In the genomic region with DNA sequence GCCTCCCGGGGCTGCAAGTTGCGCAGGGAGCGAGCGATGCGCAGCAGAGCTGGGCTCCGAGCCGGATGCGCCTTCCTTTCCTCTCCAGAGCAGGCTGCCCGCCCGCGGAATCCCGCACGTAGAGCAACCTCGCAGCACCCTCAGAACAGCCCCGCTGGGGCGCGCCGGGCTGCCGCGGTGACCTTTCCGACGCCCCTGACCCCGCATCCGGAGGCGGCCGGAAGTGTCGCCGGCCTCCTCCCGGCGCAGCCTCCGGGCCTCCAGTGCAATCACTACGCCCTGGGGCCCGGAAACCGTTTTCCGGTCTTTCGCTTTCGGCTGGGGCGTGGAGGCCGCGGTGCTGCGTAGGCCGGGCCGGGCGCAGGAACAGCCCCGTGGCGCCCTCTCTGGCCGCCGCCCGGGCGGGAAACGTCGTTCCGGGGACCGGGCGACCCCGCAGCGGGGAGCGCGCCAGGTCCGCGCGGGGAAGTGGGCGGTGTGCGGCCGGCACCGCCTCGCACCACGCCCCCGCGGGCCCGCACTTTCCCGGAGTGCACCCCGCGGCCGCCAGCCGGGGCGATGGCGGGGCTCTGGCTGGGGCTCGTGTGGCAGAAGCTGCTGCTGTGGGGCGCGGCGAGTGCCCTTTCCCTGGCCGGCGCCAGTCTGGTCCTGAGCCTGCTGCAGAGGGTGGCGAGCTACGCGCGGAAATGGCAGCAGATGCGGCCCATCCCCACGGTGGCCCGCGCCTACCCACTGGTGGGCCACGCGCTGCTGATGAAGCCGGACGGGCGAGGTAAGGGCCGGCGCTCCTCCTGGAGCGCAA, we compare ENCODE assay signal across 8 cellular contexts. TPM values are rescaled to one million over a fixed set of nuclear protein-coding genes. Genes with fewer than 3 reads are reported as not detected.
A peak's percentile ranks its signal among the peaks of the same experiment; 100 is the strongest.
DNase-seq lines count a peak whose midpoint lies in the region; ATAC-seq and TF ChIP-seq lines count a peak whose summit lies in the region.

Gene CYP4V2, plus strand, starts transcription at position 302 of the 802 bp plus-strand sequence. Its CDS starts 257 bp downstream, at position 559.

- CTCF ChIA-PET in Caco-2 (lab: Charles Lee) = interaction anchor here (0.6 to 1.6 kb wide), 2 partner anchors 124 to 579 kb away, joined by 3 to 4 read pairs; no protein-coding TSS in a partner anchor

- no TSS peak for BruUV-seq in Caco-2 (replicated peaks; lab: Mats Ljungman, UMichigan)

- H3K36me3 ChIP-seq in Caco-2 (ENCODE audit: control insufficient read depth, insufficient read depth, low read length) (no peaks in the 10 kb centered on the region), stomach (peaks cover 0 to 22% (median 17%) of the 10 kb centered on the region in 4 donors)

- peak within 1 kb of the TSS; percentile 80 for H3K4me3 Mint-ChIP-seq in Caco-2 (ENCODE audit: unreplicated experiment)
- H3K4me3 Mint-ChIP-seq in activated T-helper 2 cell treated with anti-CD3 and anti-CD28 coated beads, Interferon-gamma antibody, Interleukin-2, Interleukin-4, amounts not matched to agents 10 μg/mL and 5 μg/mL and 100 μg/mL, durations not matched to agents 14 hours and 24 hours and 36 hours (ENCODE audit: low read depth) = peak within 1 kb of the TSS; percentile 93
- peak within 1 kb of the TSS; percentile 95 for H3K4me3 Mint-ChIP-seq in nephron progenitor cell

- H3K36me3 Mint-ChIP-seq in Caco-2 (ENCODE audit: insufficient read depth, unreplicated experiment) (no peaks in the 10 kb centered on the region), nephron progenitor cell (ENCODE audit: low read depth) (peaks cover 18% of the 10 kb centered on the region)
- peaks cover 11% of the 10 kb centered on the region for H3K36me3 Mint-ChIP-seq in activated T-helper 2 cell treated with anti-CD3 and anti-CD28 coated beads, Interferon-gamma antibody, Interleukin-2, Interleukin-4, amounts not matched to agents 10 μg/mL and 5 μg/mL and 100 μg/mL, durations not matched to agents 14 hours and 24 hours and 36 hours (ENCODE audit: low read depth)

- H3K4me1 Mint-ChIP-seq in Caco-2 (ENCODE audit: low read depth, unreplicated experiment) (no peaks in the 10 kb centered on the region), nephron progenitor cell (peaks cover 32% of the 10 kb centered on the region)
- peaks cover 21% of the 10 kb centered on the region for H3K4me1 Mint-ChIP-seq in activated T-helper 2 cell treated with anti-CD3 and anti-CD28 coated beads, Interferon-gamma antibody, Interleukin-2, Interleukin-4, amounts not matched to agents 10 μg/mL and 5 μg/mL and 100 μg/mL, durations not matched to agents 14 hours and 24 hours and 36 hours (ENCODE audit: low read depth)

- TF ChIP-seq CTCF in Caco-2 (IDR thresholded peaks at IDR 0.05; ENCODE audit: insufficient read depth in 1 of 2, low read depth in 1 of 2, low read length in 1 of 2, severe bottlenecking in 1 of 2, unreplicated experiment in 1 of 2) (peak; percentile 16 to 28), fibroblast of the aortic adventitia (IDR thresholded peaks at IDR 0.05; ENCODE audit: insufficient read depth, low read length) (peak; percentile 19), nephron progenitor cell (IDR thresholded peaks at IDR 0.05) (no peak), stomach (IDR thresholded peaks at IDR 0.05) (no peak)

- peaks cover 10% of the 10 kb centered on the region for H3K27me3 Mint-ChIP-seq in Caco-2 (ENCODE audit: insufficient read depth, unreplicated experiment)
- H3K27me3 Mint-ChIP-seq in activated T-helper 2 cell treated with anti-CD3 and anti-CD28 coated beads, Interferon-gamma antibody, Interleukin-2, Interleukin-4, amounts not matched to agents 10 μg/mL and 5 μg/mL and 100 μg/mL, durations not matched to agents 14 hours and 24 hours and 36 hours (ENCODE audit: low read depth) = peaks cover under 1% of the 10 kb centered on the region
- peaks cover 2% of the 10 kb centered on the region for H3K27me3 Mint-ChIP-seq in nephron progenitor cell (ENCODE audit: low read depth, poor library complexity)

- H3K4me1 ChIP-seq in Caco-2 (peaks cover 10% of the 10 kb centered on the region; the same call in 1 of the 2 replicates), stomach (peaks cover 12 to 41% (median 31%) of the 10 kb centered on the region in 4 donors)

- POLR2A ChIA-PET in Caco-2 (lab: Charles Lee) = no interaction called here

- WGBS in stomach, 5 donors = 0% methylated on average over 39 to 100 of the region's 100 CpGs

- no peak within 1 kb of the TSS for H3K27ac Mint-ChIP-seq in Caco-2 (ENCODE audit: unreplicated experiment)
- peak within 1 kb of the TSS; percentile 91 for H3K27ac Mint-ChIP-seq in activated T-helper 2 cell treated with anti-CD3 and anti-CD28 coated beads, Interferon-gamma antibody, Interleukin-2, Interleukin-4, amounts not matched to agents 10 μg/mL and 5 μg/mL and 100 μg/mL, durations not matched to agents 14 hours and 24 hours and 36 hours
- H3K27ac Mint-ChIP-seq in nephron progenitor cell = peak within 1 kb of the TSS; percentile 93

- no peak for TF ChIP-seq POLR2A in stomach (IDR thresholded peaks at IDR 0.05)

- no peak for TF ChIP-seq EP300 in stomach (IDR thresholded peaks at IDR 0.05)

- H3K27me3 ChIP-seq in Caco-2 (replicated peaks; ENCODE audit: control insufficient read depth, insufficient read depth, low read length) = no peaks in the 10 kb centered on the region; the same call in none of the 2 replicates
- H3K27me3 ChIP-seq in stomach = no peaks in the 10 kb centered on the region

- H3K9me3 ChIP-seq in Caco-2 (no peaks in the 10 kb centered on the region), stomach (no peaks in the 10 kb centered on the region)

- H3K9me3 Mint-ChIP-seq in Caco-2 (ENCODE audit: unreplicated experiment) (no peaks in the 10 kb centered on the region), nephron progenitor cell (peaks cover 6% of the 10 kb centered on the region)
- H3K9me3 Mint-ChIP-seq in activated T-helper 2 cell treated with anti-CD3 and anti-CD28 coated beads, Interferon-gamma antibody, Interleukin-2, Interleukin-4, amounts not matched to agents 10 μg/mL and 5 μg/mL and 100 μg/mL, durations not matched to agents 14 hours and 24 hours and 36 hours = no peaks in the 10 kb centered on the region

- intact Hi-C loops in Caco-2 (cut with micrococcal nuclease; ENCODE audit: unreplicated experiment) (loop anchor here (5.0 kb wide), 1 partner anchor 49 kb away; no protein-coding TSS in a partner anchor), stomach (cut with DNase I; ENCODE audit: low total_unique reads) (no loop called here)
- intact Hi-C loops in activated T-helper 2 cell treated with anti-CD3 and anti-CD28 coated beads, Interferon-gamma antibody, Interleukin-2, Interleukin-4, amounts not matched to agents 10 μg/mL and 5 μg/mL and 100 μg/mL, durations not matched to agents 14 hours and 24 hours and 36 hours (cut with micrococcal nuclease) = loop anchor here (2.0 to 5.0 kb wide), 2 partner anchors 47 to 719 kb away; partner anchors contain the start of gene CCDC110

- H3K4me3 ChIP-seq in Caco-2 (ENCODE audit: low read depth, low read length) (peak within 1 kb of the TSS; percentile 70), fibroblast of the aortic adventitia (ENCODE audit: low read depth, low read length) (peak within 1 kb of the TSS; percentile 87), stomach (peak within 1 kb of the TSS; percentile 75 to 90 (median 78))

- H3K27ac ChIP-seq in stomach = peak within 1 kb of the TSS; percentile 95 to 99 (median 97)

- ATAC-seq in GM19395 (IDR thresholded peaks at IDR 0.05; ENCODE audit: unreplicated experiment) = peak; percentile 85
- ATAC-seq in HG03521 (IDR thresholded peaks at IDR 0.05; ENCODE audit: unreplicated experiment) = peak; percentile 86

- DNase-seq in Caco-2 (peak; percentile 67 to 74), RPMI7951 (ENCODE audit: low read depth) (peak; percentile 72), fibroblast of the aortic adventitia (ENCODE audit: low read depth) (peak; percentile 76), nephron progenitor cell (peak; percentile 74), stomach (peak; percentile 87)
- DNase-seq in activated T-helper 2 cell treated with anti-CD3 and anti-CD28 coated beads, Interferon-gamma antibody, Interleukin-2, Interleukin-4, amounts not matched to agents 10 μg/mL and 5 μg/mL and 100 μg/mL, durations not matched to agents 14 hours and 24 hours and 36 hours (ENCODE audit: low spot score) = peak; percentile 90

RNA-seq across cellular contexts. Expression of gene CYP4V2, which starts in this region (rescaled TPM):
- 2.1 and 2.7 TPM in 2 replicates for total RNA-seq in Caco-2 (2022)
- total RNA-seq in RPMI7951 (2014; rRNA removed; shearing (Covaris generic)) = 6.2 and 9.5 TPM in 2 replicates
- total RNA-seq in activated T-helper 2 cell treated with anti-CD3 and anti-CD28 coated beads, Interferon-gamma antibody, Interleukin-2, Interleukin-4, amounts not matched to agents 10 μg/mL and 5 μg/mL and 100 μg/mL, durations not matched to agents 14 hours and 24 hours and 36 hours = 8.5 and 8.9 TPM in 2 replicates
- 40.4 and 76.0 TPM in 2 replicates for total RNA-seq in fibroblast of the aortic adventitia (ENCODE audit: low replicate concordance)
- total RNA-seq in stomach = 10 to 100 TPM in 4 of 5 donors, 1 to 10 TPM in 1; 7.0 to 33.2 (median 13.6) TPM
- 10 to 100 TPM in 1 of 3 donors, 1 to 10 TPM in 2; 6.0 to 11.5 (median 7.0) TPM for polyA plus RNA-seq in stomach

Comparison
In these comparisons a context has a peak if more than half of its experiments do, and no peak if none do; other contexts are left out.
1. Peak in every context shown above with its lines: DNase-seq, ATAC-seq, H3K4me3 ChIP-seq and H3K27ac ChIP-seq.
2. CTCF ChIP-seq: peak in Caco-2 (2 of 2) and fibroblast of the aortic adventitia (single experiment); none in nephron progenitor cell (single experiment) and stomach (0 of 7).